In the genomic region with DNA sequence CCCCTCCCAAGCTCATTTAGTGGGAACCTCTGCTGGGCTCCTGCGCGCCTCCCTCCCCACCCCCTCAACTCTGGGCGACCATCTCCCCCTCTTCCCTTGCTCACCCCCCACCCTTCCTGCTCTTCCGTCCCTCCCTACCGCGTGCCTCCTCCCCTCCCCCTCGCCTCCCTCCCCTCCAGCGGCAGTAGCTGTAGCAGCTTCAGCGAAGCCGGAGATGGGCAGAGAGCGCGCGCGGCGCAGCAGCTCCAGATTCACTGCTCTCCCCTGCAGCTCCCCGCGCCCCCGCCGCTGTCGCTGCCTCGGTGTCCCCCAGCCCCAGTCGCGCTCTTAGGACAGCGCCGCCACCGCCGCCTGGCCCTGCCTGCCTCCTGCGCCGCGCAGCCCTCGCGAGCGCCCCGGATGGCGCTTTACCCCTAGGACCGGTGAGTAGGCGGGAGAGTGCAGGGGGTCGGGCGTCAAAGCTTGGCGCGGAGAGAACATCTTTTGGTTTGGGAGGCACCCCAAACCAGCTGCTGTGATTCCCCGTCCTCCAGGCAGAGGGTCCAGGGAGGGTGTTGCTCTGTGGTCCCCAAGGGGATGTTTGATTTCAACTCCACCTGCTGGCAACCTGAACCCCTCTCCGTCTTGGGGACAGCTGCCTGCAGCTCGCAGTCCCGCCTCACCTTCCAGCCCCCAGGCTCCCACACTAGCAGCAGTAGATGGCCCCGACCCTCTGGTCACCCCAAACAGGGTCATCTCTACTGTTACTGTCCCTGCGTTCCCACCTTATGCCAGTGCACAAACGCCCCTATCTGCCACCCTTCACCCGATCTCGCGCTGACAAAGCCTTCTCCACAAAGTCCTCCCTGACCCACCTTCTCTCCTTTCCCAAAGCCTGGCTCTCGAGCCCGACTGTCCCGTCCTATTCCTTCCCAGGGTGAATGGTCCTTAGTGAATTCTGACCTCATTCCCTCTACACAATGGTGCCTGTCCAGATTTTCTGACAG, we compare ENCODE assay signal across 12 cellular contexts. TPM values are rescaled to one million over a fixed set of nuclear protein-coding genes. Genes with fewer than 3 reads are reported as not detected.
DNase-seq lines count a peak whose midpoint lies in the region; ATAC-seq and TF ChIP-seq lines count a peak whose summit lies in the region.
"Had no signal": no experiment of that assay in that cellular context is flagged by ENCODE, and none has a peak within 500 bp of the region (broad histone marks: within the 10 kb centered on the region; RNA-seq: fewer than 3 reads in every experiment).

FUT9 (plus strand) TSS at position 184 of the 986 bp plus-strand sequence. CDS start 187,182 bp downstream, outside the sequence.

- 2% methylated on average over 26 of the region's 54 CpGs for WGBS in esophagus muscularis mucosa

- no peaks in the 10 kb centered on the region for H3K4me1 ChIP-seq in BE2C
- peaks cover 0 to 12% (median 7%) of the 10 kb centered on the region in 4 donors for H3K4me1 ChIP-seq in esophagus muscularis mucosa
- H3K4me1 ChIP-seq: BLaER1 treated with 17β-estradiol and CSF1 and Interleukin-3, amounts not matched to agents 10 nM and 100 nM had no signal

- TF ChIP-seq POLR2A in esophagus muscularis mucosa (IDR thresholded peaks at IDR 0.05; ENCODE audit: low read depth) = no peak

- H3K36me3 Mint-ChIP-seq in mesothelial cell of epicardium = no peaks in the 10 kb centered on the region
- H3K36me3 Mint-ChIP-seq: IgD-negative memory B cell had no signal

- no peaks in the 10 kb centered on the region for H3K9me3 Mint-ChIP-seq in mesothelial cell of epicardium
- H3K9me3 Mint-ChIP-seq: stimulated activated naive CD8-positive, alpha-beta T cell treated with anti-CD3 and anti-CD28 coated beads, Interleukin-15, Interleukin-2, amounts not matched to agents 100 ng/mL and 50 ng/mL, for 24 hours had no signal

- peaks cover 53% of the 10 kb centered on the region for H3K27me3 Mint-ChIP-seq in mesothelial cell of epicardium (ENCODE audit: low read depth)

- no peak within 1 kb of the TSS for H3K27ac Mint-ChIP-seq in mesothelial cell of epicardium
- H3K27ac Mint-ChIP-seq: stimulated activated naive CD8-positive, alpha-beta T cell treated with anti-CD3 and anti-CD28 coated beads, Interleukin-15, Interleukin-2, amounts not matched to agents 100 ng/mL and 50 ng/mL, for 24 hours had no signal

- no peak within 1 kb of the TSS for H3K27ac ChIP-seq in esophagus muscularis mucosa (replicated peaks in 1 of 4)
- H3K27ac ChIP-seq: BLaER1 treated with 17β-estradiol and CSF1 and Interleukin-3, amounts not matched to agents 10 nM and 100 nM; neutrophil had no signal

- no peak for TF ChIP-seq CTCF in BE2C (IDR thresholded peaks at IDR 0.05; ENCODE audit: low read depth, low read length)
- no peak for TF ChIP-seq CTCF in mesothelial cell of epicardium (IDR thresholded peaks at IDR 0.05; ENCODE audit: unreplicated experiment)
- TF ChIP-seq CTCF in esophagus muscularis mucosa (IDR thresholded peaks at IDR 0.05) = no peak

- intact Hi-C loops in esophagus muscularis mucosa (cut with DNase I) = no loop called here

- ATAC-seq in HG02973 (IDR thresholded peaks at IDR 0.05; ENCODE audit: unreplicated experiment) (no peak), GM18867 (IDR thresholded peaks at IDR 0.05; ENCODE audit: unreplicated experiment) (no peak)

- H3K4me3 Mint-ChIP-seq in mesothelial cell of epicardium = peak within 1 kb of the TSS; percentile 76
- H3K4me3 Mint-ChIP-seq: IgD-negative memory B cell; stimulated activated naive CD8-positive, alpha-beta T cell treated with anti-CD3 and anti-CD28 coated beads, Interleukin-15, Interleukin-2, amounts not matched to agents 100 ng/mL and 50 ng/mL, for 24 hours had no signal

- H3K36me3 ChIP-seq in BE2C (no peaks in the 10 kb centered on the region), esophagus muscularis mucosa (no peaks in the 10 kb centered on the region)
- H3K36me3 ChIP-seq: BLaER1 treated with 17β-estradiol and CSF1 and Interleukin-3, amounts not matched to agents 10 nM and 100 nM; neutrophil had no signal

- H3K4me3 ChIP-seq in BE2C (ENCODE audit: low read depth, low read length) = peak within 1 kb of the TSS; percentile 50
- H3K4me3 ChIP-seq in esophagus muscularis mucosa = peak within 1 kb of the TSS in 1 of 4 donors; percentile 7
- H3K4me3 ChIP-seq: BLaER1 treated with 17β-estradiol and CSF1 and Interleukin-3, amounts not matched to agents 10 nM and 100 nM had no signal

- TF ChIP-seq EP300 in esophagus muscularis mucosa (IDR thresholded peaks at IDR 0.05) = no peak

- no peaks in the 10 kb centered on the region for H3K9me3 ChIP-seq in BE2C
- H3K9me3 ChIP-seq in esophagus muscularis mucosa = no peaks in the 10 kb centered on the region
- H3K9me3 ChIP-seq: neutrophil had no signal

- H3K4me1 Mint-ChIP-seq in mesothelial cell of epicardium = peaks cover 23% of the 10 kb centered on the region

- H3K27me3 ChIP-seq in BE2C = peaks cover 24% of the 10 kb centered on the region
- peaks cover 0 to 29% (median 5%) of the 10 kb centered on the region in 4 donors for H3K27me3 ChIP-seq in esophagus muscularis mucosa
- H3K27me3 ChIP-seq: BLaER1 treated with 17β-estradiol and CSF1 and Interleukin-3, amounts not matched to agents 10 nM and 100 nM had no signal

- peak; percentile 62 for DNase-seq in BE2C
- peak; percentile 70 for DNase-seq in NCI-H146 (lab: John Stamatoyannopoulos, UW)
- peak; percentile 52 for DNase-seq in astrocyte of the hippocampus (ENCODE audit: low read depth, low spot score)
- peak; percentile 28 to 60 for DNase-seq in mesothelial cell of epicardium (ENCODE audit: low spot score in 2 of 2, unreplicated experiment in 2 of 2)
- no peak for DNase-seq in esophagus muscularis mucosa (ENCODE audit: extremely low spot score)
- DNase-seq in cortex of kidney (lab: John Stamatoyannopoulos, UW) = no peak

RNA-seq across cellular contexts. Expression of gene FUT9, which starts in this region (rescaled TPM):
- 0.05 TPM for polyA plus RNA-seq in BE2C (2012; ENCODE audit: insufficient read depth, insufficient read length, low read depth)
- total RNA-seq in mesothelial cell of epicardium (2.7 to 3.1 TPM (median 3.0 TPM) in 3 replicates), esophagus muscularis mucosa (not detected)
- polyA plus RNA-seq: IgD-negative memory B cell had no signal

Comparison
In these comparisons a context has a peak if more than half of its experiments do, and no peak if none do; other contexts are left out.
1. DNase-seq: peak in BE2C (single experiment), NCI-H146 (single experiment), astrocyte of the hippocampus (single experiment) and mesothelial cell of epicardium (2 of 2); none in esophagus muscularis mucosa (single experiment) and cortex of kidney (single experiment).